8 cellular contexts compared by ENCODE assay signal in the genomic region with DNA sequence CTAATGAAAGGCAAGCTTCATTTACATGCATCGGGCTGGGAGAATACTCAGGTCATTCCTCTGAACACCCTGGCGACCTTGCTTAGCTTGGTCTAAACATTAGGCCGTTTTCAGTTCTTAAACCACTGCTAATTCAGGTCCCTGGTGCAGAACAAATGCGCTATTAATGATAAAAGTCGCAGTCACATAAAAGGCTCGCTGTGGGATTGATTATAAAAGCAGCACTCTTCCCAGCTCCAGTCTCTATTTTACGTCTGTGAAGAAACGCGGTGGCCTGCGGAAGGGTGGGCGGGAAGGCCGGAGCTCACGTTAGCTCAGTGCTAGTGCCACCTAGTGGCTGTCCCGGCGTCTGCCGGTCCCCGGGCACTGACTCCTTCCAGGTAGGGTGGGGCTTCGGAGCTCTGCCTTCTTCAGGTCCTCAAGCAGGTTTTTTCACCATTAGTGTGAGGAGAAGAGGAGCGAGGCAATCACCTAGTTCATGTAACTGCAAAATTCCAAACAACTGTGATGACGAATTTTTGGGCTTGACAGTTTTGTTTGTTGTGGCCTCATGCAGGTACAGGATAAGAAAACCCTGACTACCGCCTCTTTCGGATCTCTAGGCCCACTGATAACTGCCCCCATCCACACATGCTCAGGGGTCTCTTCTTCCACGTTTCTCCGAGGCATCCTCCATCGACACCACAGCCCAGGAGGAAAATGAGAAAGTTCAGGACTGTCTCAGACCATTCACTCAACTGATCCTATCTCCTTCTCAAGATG.
DNase-seq lines count a peak whose midpoint lies in the region; ATAC-seq and FAIRE-seq lines count a peak whose summit lies in the region.

No MANE protein-coding gene starts in this region.

- peak; percentile 67 for DNase-seq in NOMO-1 treated with dmso at 0.1 percent for 144 hours (lab: John Stamatoyannopoulos, UW; ENCODE audit: unreplicated experiment)
- peak; percentile 91 for DNase-seq in activated CD8-positive, alpha-beta memory T cell treated with anti-CD3 and anti-CD28 coated beads, Interleukin-2, amount 50 U/mL, for 48 hours
- peak; percentile 2 for DNase-seq in epithelial cell of prostate (ENCODE audit: low read depth, low spot score)
- DNase-seq in stimulated activated CD8-positive, alpha-beta memory T cell treated with anti-CD3 and anti-CD28 coated beads, Interleukin-4, amount 100 ng/mL, for 4 hours (ENCODE audit: low read depth in 2 of 2, low spot score in 1 of 2): peak; percentile 11 to 30

- no peaks in the 10 kb centered on the region for H3K36me3 ChIP-seq in muscle layer of colon (ENCODE audit: insufficient read depth, low read length)

- FAIRE-seq in G401.6 (lab: Jason Lieb, UNC): peak; percentile 86

- no peaks in the 10 kb centered on the region for H3K27me3 ChIP-seq in muscle layer of colon (ENCODE audit: control insufficient read depth in 1 of 2, insufficient read depth in 2 of 2, low read length in 2 of 2)

- H3K9ac ChIP-seq in muscle layer of colon (ENCODE audit: low read length): no peak overlapping the region

- peak overlapping the region in 1 of 2 donors; percentile 44 for H3K4me3 ChIP-seq in muscle layer of colon (ENCODE audit: low read depth in 1 of 2, low read length in 2 of 2)

- H3K4me1 ChIP-seq in muscle layer of colon (ENCODE audit: insufficient read depth, low read length): no peaks in the 10 kb centered on the region

- ATAC-seq in HG03064 (IDR thresholded peaks at IDR 0.05; ENCODE audit: low read depth, unreplicated experiment): peak; percentile 54
- no peak for ATAC-seq in GM19023 (IDR thresholded peaks at IDR 0.05; ENCODE audit: unreplicated experiment)

- no peaks in the 10 kb centered on the region for H3K9me3 ChIP-seq in muscle layer of colon (ENCODE audit: low read length)

- H3K27ac ChIP-seq in epithelial cell of prostate: no peak overlapping the region
- H3K27ac ChIP-seq in muscle layer of colon (ENCODE audit: low read depth, low read length): peak overlapping the region; percentile 44

Comparison
In these comparisons a context has a peak if more than half of its experiments do, and no peak if none do; other contexts are left out.
1. DNase-seq: peak in every context shown above with its lines; median percentile 91 in activated CD8-positive, alpha-beta memory T cell treated with anti-CD3 and anti-CD28 coated beads, Interleukin-2, amount 50 U/mL, for 48 hours; 67 in NOMO-1 treated with dmso at 0.1 percent for 144 hours; 20 in stimulated activated CD8-positive, alpha-beta memory T cell treated with anti-CD3 and anti-CD28 coated beads, Interleukin-4, amount 100 ng/mL, for 4 hours; 2 in epithelial cell of prostate.